ENCODE assay signal across 8 cellular contexts in the genomic region with DNA sequence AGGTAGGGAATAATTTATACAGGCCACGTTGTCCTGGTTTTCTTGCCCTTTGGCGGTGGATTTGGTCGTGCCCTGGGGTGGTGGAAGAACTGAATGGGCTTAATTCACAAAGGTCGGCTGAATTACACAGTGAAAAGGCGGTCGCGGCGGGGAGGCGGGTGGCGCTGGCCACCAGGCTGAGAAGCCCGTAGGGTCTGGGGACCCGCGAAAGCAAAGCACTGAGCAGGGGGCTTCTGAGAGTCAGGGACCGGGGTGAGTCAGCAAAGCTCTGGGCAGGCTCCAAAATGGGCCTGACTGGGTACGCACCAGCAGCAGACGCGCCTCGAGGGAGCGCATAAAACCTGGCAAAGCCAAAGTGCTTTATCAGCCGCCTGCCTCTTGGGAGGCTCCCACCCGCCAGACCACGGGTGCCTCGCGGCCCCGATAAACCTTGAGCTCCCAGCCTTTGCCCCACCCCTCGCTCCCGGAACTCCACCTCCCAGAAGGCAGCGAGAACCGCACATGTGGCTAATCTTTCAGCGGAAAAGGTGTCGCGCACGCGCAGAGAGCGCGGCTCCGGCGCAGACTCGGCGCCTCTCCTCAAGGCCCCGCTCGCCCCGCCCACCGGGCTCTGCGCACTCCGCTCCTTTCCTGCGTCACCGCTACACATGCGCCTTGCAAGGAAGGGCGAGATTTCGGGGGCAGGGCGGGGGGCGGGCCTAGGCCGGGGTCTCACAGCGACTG. TPM values are rescaled to one million over a fixed set of nuclear protein-coding genes. Genes with fewer than 3 reads are reported as not detected.
DNase-seq lines count a peak whose midpoint lies in the region; ATAC-seq and TF ChIP-seq lines count a peak whose summit lies in the region.

No MANE protein-coding gene starts in this region.

- DNase-seq in DMS 273 (lab: John Stamatoyannopoulos, UW; ENCODE audit: unreplicated experiment) (peak; percentile 100), HuH-7.5 (ENCODE audit: low spot score) (peak; percentile 92), activated T-cell treated with anti-CD3 and anti-CD28 coated beads for 4 hours (peak; percentile 97), epithelial cell of esophagus (ENCODE audit: low read depth) (peak; percentile 99)
- DNase-seq in stimulated activated CD8-positive, alpha-beta memory T cell treated with anti-CD3 and anti-CD28 coated beads, Interleukin-2, amount 100 ng/mL, for 48 hours (ENCODE audit: low read depth in 2 of 2) = peak; percentile 99

- H3K9ac ChIP-seq in OCI-LY3 (ENCODE audit: low read length) = peak overlapping the region; percentile 88

- H3K36me3 ChIP-seq in OCI-LY3 (replicated peaks; ENCODE audit: low read depth, low read length) = peaks cover 47% of the 10 kb centered on the region

- H3K4me3 ChIP-seq in OCI-LY3 (ENCODE audit: low read length) (peak overlapping the region; percentile 94), epithelial cell of esophagus (ENCODE audit: low read length) (peak overlapping the region; percentile 97), mononuclear cell (ENCODE audit: low read length) (peak overlapping the region; percentile 80)

- H2AFZ ChIP-seq in OCI-LY3 (ENCODE audit: low read depth, low read length) = 0 out of 2 replicates have a peak overlapping the region, but pooled peaks have one; percentile 22

- TF ChIP-seq CTCF in OCI-LY3 (IDR thresholded peaks at IDR 0.05; ENCODE audit: low read depth, low read length) = no peak
- no peak for TF ChIP-seq CTCF in epithelial cell of esophagus (IDR thresholded peaks at IDR 0.05; ENCODE audit: insufficient read depth, low read depth, low read length, missing control alignments)

- peak; percentile 86 for ATAC-seq in GM21528 (IDR thresholded peaks at IDR 0.05; ENCODE audit: low FRiP score, unreplicated experiment)

- peaks cover 9% of the 10 kb centered on the region for H4K20me1 ChIP-seq in OCI-LY3 (ENCODE audit: insufficient read depth, low read length)

- peaks cover 31% of the 10 kb centered on the region for H3K79me2 ChIP-seq in OCI-LY3 (ENCODE audit: low read length)

- H3K27ac ChIP-seq in OCI-LY3 (ENCODE audit: low read length) = peak overlapping the region; percentile 46

- H3K4me1 ChIP-seq in OCI-LY3 (ENCODE audit: low read length) (peaks cover 16% of the 10 kb centered on the region), mononuclear cell (ENCODE audit: insufficient read depth, low read length) (peaks cover 24% of the 10 kb centered on the region)

- H3K27me3 ChIP-seq in OCI-LY3 (ENCODE audit: low read depth, low read length) = no peaks in the 10 kb centered on the region
- H3K27me3 ChIP-seq in mononuclear cell (ENCODE audit: insufficient read depth, low read length) = no peaks in the 10 kb centered on the region

- no peaks in the 10 kb centered on the region for H3K9me3 ChIP-seq in OCI-LY3 (ENCODE audit: insufficient read depth, low read length)
- H3K9me3 ChIP-seq in mononuclear cell (ENCODE audit: low read depth, low read length) = no peaks in the 10 kb centered on the region

- peak overlapping the region; percentile 84 for H3K4me2 ChIP-seq in OCI-LY3 (ENCODE audit: low read length)

RNA-seq across cellular contexts. Expression of gene ABCF3, which starts 0.4 kb away (rescaled TPM):
- total RNA-seq in mononuclear cell = 39.7 TPM

RNA-seq across cellular contexts. Expression of gene AP2M1, which starts 11.0 kb away (rescaled TPM):
- total RNA-seq in mononuclear cell = 167 TPM

RNA-seq across cellular contexts. Expression of gene DVL3, which starts 30.4 kb away (rescaled TPM):
- 18.3 TPM for total RNA-seq in mononuclear cell

RNA-seq across cellular contexts. Expression of gene VWA5B2, which starts 43.8 kb away (rescaled TPM):
- under 0.01 TPM for total RNA-seq in mononuclear cell

RNA-seq across cellular contexts. Expression of gene EIF2B5, which starts 50.5 kb away (rescaled TPM):
- total RNA-seq in mononuclear cell = 41.0 TPM

Comparison
In these comparisons a context has a peak if more than half of its experiments do, and no peak if none do; other contexts are left out.
1. Peak in every context shown above with its lines: DNase-seq, ATAC-seq, H3K4me3 ChIP-seq and H3K27ac ChIP-seq.